Comparison of ENCODE assay signal across 33 cellular contexts in the genomic region with DNA sequence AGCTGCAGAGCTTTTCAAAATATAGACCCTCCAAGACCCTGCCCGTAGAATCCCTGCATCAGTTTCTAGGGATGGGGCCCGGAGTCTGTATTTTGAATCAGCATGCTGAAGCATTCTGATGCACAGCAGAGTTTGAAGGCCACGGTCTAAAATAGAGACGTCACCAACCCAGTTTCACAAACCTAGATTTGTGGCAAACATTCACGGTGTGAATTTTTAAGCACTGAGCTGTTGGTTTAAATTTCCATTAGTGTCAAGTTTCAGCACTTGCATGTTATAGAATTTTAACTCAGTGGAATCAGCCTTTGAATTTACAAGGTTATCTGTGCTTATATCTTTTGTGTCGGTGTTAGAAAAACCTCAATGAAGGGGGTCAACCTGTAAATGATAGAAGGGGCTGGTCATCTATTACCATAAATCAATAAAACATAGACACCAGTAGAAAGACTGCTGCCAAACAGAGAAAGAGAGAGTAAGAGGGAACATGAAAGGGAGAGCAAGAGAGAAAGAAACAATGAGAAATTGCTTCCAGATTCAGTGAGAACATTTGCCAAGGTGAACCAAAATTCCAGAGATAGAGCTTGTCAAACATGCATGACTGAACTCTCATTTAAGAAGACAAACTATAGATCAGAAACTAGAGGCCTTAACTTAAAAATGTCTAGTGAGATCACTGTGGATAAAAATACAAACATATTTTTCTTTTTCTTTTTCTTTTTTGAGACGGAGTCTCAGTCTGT.
"Had no signal": no experiment of that assay in that cellular context is flagged by ENCODE, and none has a peak within 500 bp of the region (broad histone marks: within the 10 kb centered on the region; RNA-seq: fewer than 3 reads in every experiment).

No MANE protein-coding gene starts in this region.

- H3K4me3 ChIP-seq: ascending aorta, body of pancreas, esophagus muscularis mucosa, gastroesophageal sphincter had no signal

- H3K27me3 Mint-ChIP-seq: activated CD4-positive, alpha-beta memory T cell treated with anti-CD3 and anti-CD28 coated beads for 36 hours; activated CD4-positive, alpha-beta T cell treated with anti-CD3 and anti-CD28 coated beads, Interleukin-2, amount 10 ng/mL, durations not matched to agents 24 days and 14 days; activated CD8-positive, alpha-beta memory T cell treated with anti-CD3 and anti-CD28 coated beads, Interleukin-2, amount 10 ng/mL, durations not matched to agents 7 days and 5 days; activated naive CD4-positive, alpha-beta T cell treated with anti-CD3 and anti-CD28 coated beads, Interleukin-2, amount 50 U/mL, for 24 hours; activated naive CD8-positive, alpha-beta T cell treated with anti-CD3 and anti-CD28 coated beads for 36 hours; effector memory CD8-positive, alpha-beta T cell; T-helper 17 cell had no signal

- H3K36me3 Mint-ChIP-seq: activated CD4-positive, alpha-beta memory T cell treated with anti-CD3 and anti-CD28 coated beads for 36 hours; activated CD8-positive, alpha-beta memory T cell treated with anti-CD3 and anti-CD28 coated beads, Interleukin-2, amount 10 ng/mL, durations not matched to agents 7 days and 5 days; activated naive CD4-positive, alpha-beta T cell treated with anti-CD3 and anti-CD28 coated beads, Interleukin-2, amount 50 U/mL, for 24 hours; activated naive CD8-positive, alpha-beta T cell treated with anti-CD3 and anti-CD28 coated beads for 36 hours had no signal

- FAIRE-seq: colon had no signal

- H3K27me3 ChIP-seq: ascending aorta, body of pancreas, esophagus muscularis mucosa, gastroesophageal sphincter had no signal

- H3K9me3 ChIP-seq: ascending aorta, body of pancreas, esophagus muscularis mucosa, gastroesophageal sphincter had no signal

- H3K4me1 ChIP-seq: ascending aorta, esophagus muscularis mucosa, gastroesophageal sphincter had no signal

- H3K36me3 ChIP-seq: ascending aorta, esophagus muscularis mucosa, gastroesophageal sphincter had no signal

- H3K4me3 Mint-ChIP-seq: activated CD4-positive, alpha-beta memory T cell treated with anti-CD3 and anti-CD28 coated beads for 36 hours; activated CD4-positive, alpha-beta T cell treated with anti-CD3 and anti-CD28 coated beads for 36 hours; activated CD4-positive, alpha-beta T cell treated with anti-CD3 and anti-CD28 coated beads, Interleukin-2, amount 10 ng/mL, durations not matched to agents 24 days and 14 days; activated CD8-positive, alpha-beta memory T cell treated with anti-CD3 and anti-CD28 coated beads, Interleukin-2, amount 10 ng/mL, durations not matched to agents 7 days and 5 days; activated CD8-positive, alpha-beta T cell treated with anti-CD3 and anti-CD28 coated beads, Interleukin-2, amount 10 ng/mL, durations not matched to agents 7 days and 5 days; activated naive CD4-positive, alpha-beta T cell treated with anti-CD3 and anti-CD28 coated beads for 36 hours; activated naive CD4-positive, alpha-beta T cell treated with anti-CD3 and anti-CD28 coated beads, Interleukin-2, amount 50 U/mL, for 24 hours; activated naive CD8-positive, alpha-beta T cell treated with anti-CD3 and anti-CD28 coated beads for 36 hours; activated naive CD8-positive, alpha-beta T cell treated with anti-CD3 and anti-CD28 coated beads, Interleukin-2, amount 50 U/mL, for 24 hours; activated T-helper 1 cell treated with anti-CD3 and anti-CD28 coated beads, Interleukin-12 subunit alpha, Interleukin-12 subunit beta, Interleukin-2, Interleukin-4 antibody, amounts not matched to agents 30 ng/mL and 10 ng/mL and 1 ng/mL, durations not matched to agents 14 hours and 24 hours and 36 hours; effector memory CD8-positive, alpha-beta T cell; T-helper 17 cell; T-helper 2 cell treated with Interferon-gamma antibody and Interleukin-4, amounts not matched to agents 5 μg/mL and 100 μg/mL, for 36 hours had no signal

- H3K27ac ChIP-seq: ascending aorta, esophagus muscularis mucosa, gastroesophageal sphincter had no signal

- H3K4me1 Mint-ChIP-seq: activated CD4-positive, alpha-beta T cell treated with anti-CD3 and anti-CD28 coated beads for 36 hours; activated CD4-positive, alpha-beta T cell treated with anti-CD3 and anti-CD28 coated beads, Interleukin-2, amount 10 ng/mL, durations not matched to agents 24 days and 14 days; activated CD8-positive, alpha-beta memory T cell treated with anti-CD3 and anti-CD28 coated beads, Interleukin-2, amount 10 ng/mL, durations not matched to agents 7 days and 5 days; activated naive CD4-positive, alpha-beta T cell treated with anti-CD3 and anti-CD28 coated beads, Interleukin-2, amount 50 U/mL, for 24 hours; activated naive CD8-positive, alpha-beta T cell treated with anti-CD3 and anti-CD28 coated beads for 36 hours; activated naive CD8-positive, alpha-beta T cell treated with anti-CD3 and anti-CD28 coated beads, Interleukin-2, amount 50 U/mL, for 24 hours; T-helper 17 cell had no signal

- H3K27ac Mint-ChIP-seq: activated CD4-positive, alpha-beta memory T cell treated with anti-CD3 and anti-CD28 coated beads for 36 hours; activated CD4-positive, alpha-beta T cell treated with anti-CD3 and anti-CD28 coated beads for 36 hours; activated CD4-positive, alpha-beta T cell treated with anti-CD3 and anti-CD28 coated beads, Interleukin-2, amount 10 ng/mL, durations not matched to agents 24 days and 14 days; activated CD8-positive, alpha-beta memory T cell treated with anti-CD3 and anti-CD28 coated beads, Interleukin-2, amount 10 ng/mL, durations not matched to agents 7 days and 5 days; activated CD8-positive, alpha-beta T cell treated with anti-CD3 and anti-CD28 coated beads, Interleukin-2, amount 10 ng/mL, durations not matched to agents 7 days and 5 days; activated naive CD4-positive, alpha-beta T cell treated with anti-CD3 and anti-CD28 coated beads for 36 hours; activated naive CD4-positive, alpha-beta T cell treated with anti-CD3 and anti-CD28 coated beads, Interleukin-2, amount 50 U/mL, for 24 hours; activated naive CD8-positive, alpha-beta T cell treated with anti-CD3 and anti-CD28 coated beads for 36 hours; activated naive CD8-positive, alpha-beta T cell treated with anti-CD3 and anti-CD28 coated beads, Interleukin-2, amount 50 U/mL, for 24 hours; activated T-helper 1 cell treated with anti-CD3 and anti-CD28 coated beads, Interleukin-12 subunit alpha, Interleukin-12 subunit beta, Interleukin-2, Interleukin-4 antibody, amounts not matched to agents 30 ng/mL and 10 ng/mL and 1 ng/mL, durations not matched to agents 14 hours and 24 hours and 36 hours; activated T-helper 2 cell treated with anti-CD3 and anti-CD28 coated beads, Interferon-gamma antibody, Interleukin-2, Interleukin-4, amounts not matched to agents 10 μg/mL and 5 μg/mL and 100 μg/mL, durations not matched to agents 14 hours and 24 hours and 36 hours; effector memory CD8-positive, alpha-beta T cell; T-helper 17 cell; T-helper 2 cell treated with Interferon-gamma antibody and Interleukin-4, amounts not matched to agents 5 μg/mL and 100 μg/mL, for 36 hours had no signal

- DNase-seq: activated CD4-positive, alpha-beta memory T cell treated with anti-CD3 and anti-CD28 coated beads for 36 hours; activated CD4-positive, alpha-beta T cell treated with anti-CD3 and anti-CD28 coated beads for 36 hours; activated CD4-positive, alpha-beta T cell treated with anti-CD3 and anti-CD28 coated beads, Interleukin-2, amount 10 ng/mL, durations not matched to agents 24 days and 14 days; activated CD4-positive, CD25-positive, alpha-beta regulatory T cell; activated CD4-positive, CD25-positive, alpha-beta regulatory T cell treated with anti-CD3 and anti-CD28 coated beads, Interleukin-2, amount 50 U/mL, for 72 hours; activated CD8-positive, alpha-beta memory T cell treated with anti-CD3 and anti-CD28 coated beads, Interleukin-2, amount 10 ng/mL, durations not matched to agents 7 days and 5 days; activated CD8-positive, alpha-beta memory T cell treated with anti-CD3 and anti-CD28 coated beads, Interleukin-2, amount 50 U/mL, for 4 hours; activated CD8-positive, alpha-beta T cell treated with anti-CD3 and anti-CD28 coated beads, Interleukin-2, amount 10 ng/mL, durations not matched to agents 7 days and 5 days; activated effector memory CD4-positive, alpha-beta T cell treated with anti-CD3 and anti-CD28 coated beads, Interleukin-2, amount 50 U/mL, for 16 hours; activated naive CD4-positive, alpha-beta T cell treated with anti-CD3 and anti-CD28 coated beads for 36 hours; activated naive CD8-positive, alpha-beta T cell treated with anti-CD3 and anti-CD28 coated beads for 36 hours; activated naive CD8-positive, alpha-beta T cell treated with anti-CD3 and anti-CD28 coated beads, Interleukin-2, amount 50 U/mL, for 24 hours; activated T-cell treated with anti-CD3 and anti-CD28 coated beads, Interleukin-2, amount 50 U/mL, for 1 hour; activated T-cell treated with anti-CD3 and anti-CD28 coated beads, Interleukin-2, amount 50 U/mL, for 48 hours; body of pancreas; caudate nucleus; cortex of kidney; dermis blood vessel endothelial cell; effector CD4-positive, alpha-beta T cell; effector memory CD8-positive, alpha-beta T cell; erythroblast; foreskin melanocyte; T-helper 1 cell; T-helper 17 cell; T1000 had no signal

- H3K9me3 Mint-ChIP-seq: activated CD4-positive, alpha-beta T cell treated with anti-CD3 and anti-CD28 coated beads, Interleukin-2, amount 10 ng/mL, durations not matched to agents 24 days and 14 days; activated T-helper 1 cell treated with anti-CD3 and anti-CD28 coated beads, Interleukin-12 subunit alpha, Interleukin-12 subunit beta, Interleukin-2, Interleukin-4 antibody, amounts not matched to agents 30 ng/mL and 10 ng/mL and 1 ng/mL, durations not matched to agents 14 hours and 24 hours and 36 hours; activated T-helper 2 cell treated with anti-CD3 and anti-CD28 coated beads, Interferon-gamma antibody, Interleukin-2, Interleukin-4, amounts not matched to agents 10 μg/mL and 5 μg/mL and 100 μg/mL, durations not matched to agents 14 hours and 24 hours and 36 hours; T-helper 2 cell treated with Interferon-gamma antibody and Interleukin-4, amounts not matched to agents 5 μg/mL and 100 μg/mL, for 36 hours had no signal
